Comparison of ENCODE assay signal across 12 cellular contexts in genomic region chr2:85549826-85550225, GRCh38. TPM values are rescaled to one million over a fixed set of nuclear protein-coding genes. Genes with fewer than 3 reads are reported as not detected.
DNase-seq lines count a peak whose midpoint lies in the region; ATAC-seq, FAIRE-seq and TF ChIP-seq lines count a peak whose summit lies in the region.
"Had no signal": no experiment of that assay in that cellular context is flagged by ENCODE, and none has a peak within 500 bp of the region (broad histone marks: within the 10 kb centered on the region; RNA-seq: fewer than 3 reads in every experiment).

No MANE protein-coding gene starts in this region.

- no peak overlapping the region for H3K9ac ChIP-seq in trophoblast cell (ENCODE audit: low read length)

- TF ChIP-seq POLR2A in esophagus muscularis mucosa (IDR thresholded peaks at IDR 0.05; ENCODE audit: low read depth) (no peak), GM12891 (IDR thresholded peaks at IDR 0.05; ENCODE audit: low read depth, low read length) (no peak), GM18505 (IDR thresholded peaks at IDR 0.05; ENCODE audit: borderline replicate concordance, extremely low read depth, insufficient read depth, insufficient read length) (no peak)

- intact Hi-C loops in esophagus muscularis mucosa (cut with DNase I) = loop anchor here (5.0 kb wide), 1 partner anchor 42 kb away; no protein-coding TSS in a partner anchor

- H3K27ac ChIP-seq in RWPE2 (ENCODE audit: poor library complexity, severe bottlenecking) (peak overlapping the region; percentile 86), esophagus muscularis mucosa (replicated peaks in 1 of 4) (peak overlapping the region in 3 of 4 donors; percentile 9 to 24 (median 13)), trophoblast cell (ENCODE audit: low read depth, low read length) (no peak overlapping the region)
- H3K27ac ChIP-seq: right atrium auricular region had no signal

- no peak overlapping the region for H4K91ac ChIP-seq in trophoblast cell (ENCODE audit: low read depth, low read length)

- no peak overlapping the region for H2AFZ ChIP-seq in trophoblast cell (ENCODE audit: insufficient read depth, low read length, poor library complexity)

- no peak overlapping the region for H2BK5ac ChIP-seq in trophoblast cell (ENCODE audit: low read depth, low read length, poor library complexity)

- peaks cover 17% of the 10 kb centered on the region for H3K4me1 ChIP-seq in RWPE2 (ENCODE audit: insufficient read depth, poor library complexity, severe bottlenecking)
- peaks cover 0 to 13% (median 6%) of the 10 kb centered on the region in 4 donors for H3K4me1 ChIP-seq in esophagus muscularis mucosa
- no peaks in the 10 kb centered on the region for H3K4me1 ChIP-seq in trophoblast cell (ENCODE audit: control insufficient read depth in 1 of 2, insufficient read depth in 2 of 2, low read length in 2 of 2)
- H3K4me1 ChIP-seq: right atrium auricular region had no signal

- H3K79me1 ChIP-seq in trophoblast cell (ENCODE audit: low read length) = no peaks in the 10 kb centered on the region

- H2BK120ac ChIP-seq in trophoblast cell (ENCODE audit: insufficient read depth, low read length, poor library complexity) = no peak overlapping the region

- no peak overlapping the region for H3K4me3 ChIP-seq in RWPE2 (ENCODE audit: severe bottlenecking)
- no peak overlapping the region for H3K4me3 ChIP-seq in esophagus muscularis mucosa
- H3K4me3 ChIP-seq in trophoblast cell (ENCODE audit: low read depth, low read length) = no peak overlapping the region
- H3K4me3 ChIP-seq: right atrium auricular region had no signal

- TF ChIP-seq CTCF in RWPE2 (IDR thresholded peaks at IDR 0.05; ENCODE audit: poor library complexity, severe bottlenecking) (no peak), esophagus muscularis mucosa (IDR thresholded peaks at IDR 0.05) (no peak)

- ATAC-seq in RWPE2 (ENCODE audit: low read depth) = peak; percentile 35
- ATAC-seq in HG03457 (IDR thresholded peaks at IDR 0.05; ENCODE audit: unreplicated experiment) = no peak
- ATAC-seq in GM18505 (IDR thresholded peaks at IDR 0.05; ENCODE audit: unreplicated experiment) = no peak
- no peak for ATAC-seq in GM21381 (IDR thresholded peaks at IDR 0.05; ENCODE audit: unreplicated experiment)
- ATAC-seq: activated CD4-positive, alpha-beta T cell treated with anti-CD3 and anti-CD28 coated beads for 36 hours; stimulated activated naive B cell treated with anti-CD40 and anti-IgM and Interleukin-4, amounts not matched to agents 10 μg/mL and 1 μg/mL and 100 μg/mL, for 72 hours had no signal

- H4K12ac ChIP-seq in trophoblast cell (ENCODE audit: low read depth, low read length) = no peak overlapping the region

- H3K23ac ChIP-seq in trophoblast cell (ENCODE audit: low read length) = peak overlapping the region; percentile 32

- H2AK5ac ChIP-seq in trophoblast cell (ENCODE audit: low read length) = no peak overlapping the region

- no peak for TF ChIP-seq EP300 in esophagus muscularis mucosa (IDR thresholded peaks at IDR 0.05)

- no peak overlapping the region for H3K4me2 ChIP-seq in trophoblast cell (ENCODE audit: low read length)

- H3K27me3 ChIP-seq in RWPE2 (ENCODE audit: insufficient read depth, poor library complexity, severe bottlenecking) (no peaks in the 10 kb centered on the region), esophagus muscularis mucosa (no peaks in the 10 kb centered on the region), trophoblast cell (ENCODE audit: insufficient read depth, low read length) (no peaks in the 10 kb centered on the region)
- H3K27me3 ChIP-seq: right atrium auricular region had no signal

- no peak overlapping the region for H4K8ac ChIP-seq in trophoblast cell (ENCODE audit: low read depth, low read length)

- H2BK12ac ChIP-seq in trophoblast cell (ENCODE audit: low read length) = no peak overlapping the region

- H3K9me3 ChIP-seq in RWPE2 (ENCODE audit: severe bottlenecking) (no peaks in the 10 kb centered on the region), esophagus muscularis mucosa (no peaks in the 10 kb centered on the region), trophoblast cell (ENCODE audit: insufficient read depth, low read depth, low read length) (no peaks in the 10 kb centered on the region)
- H3K9me3 ChIP-seq: right atrium auricular region had no signal

- H3K36me3 ChIP-seq in RWPE2 (ENCODE audit: low read depth) (peaks cover 71% of the 10 kb centered on the region), esophagus muscularis mucosa (peaks cover 46 to 90% (median 70%) of the 10 kb centered on the region in 4 donors), trophoblast cell (ENCODE audit: control insufficient read depth in 1 of 2, insufficient read depth in 2 of 2, low read length in 2 of 2) (peaks cover 34 to 61% of the 10 kb centered on the region in 2 experiments)

- no peak for FAIRE-seq in GM12891 (lab: Jason Lieb, UNC)

- DNase-seq in ELF-1 (ENCODE audit: low read depth, low spot score) (peak; percentile 32), RWPE2 (ENCODE audit: low spot score) (no peak), esophagus muscularis mucosa (ENCODE audit: extremely low spot score) (no peak), trophoblast cell (peak; percentile 59), GM12891 (ENCODE audit: insufficient read length, low spot score) (no peak)
- DNase-seq: activated CD4-positive, alpha-beta T cell treated with anti-CD3 and anti-CD28 coated beads for 36 hours; MM.1S; stimulated activated naive B cell treated with anti-CD40 and anti-IgM and Interleukin-4, amounts not matched to agents 10 μg/mL and 1 μg/mL and 100 μg/mL, for 72 hours had no signal

- no peak overlapping the region for H3K4ac ChIP-seq in trophoblast cell (ENCODE audit: low read depth, low read length)

- no peak overlapping the region for H3K18ac ChIP-seq in trophoblast cell (ENCODE audit: low read length)

- H3K79me2 ChIP-seq in trophoblast cell (ENCODE audit: control insufficient read depth, insufficient read depth, low read length, poor library complexity) = no peaks in the 10 kb centered on the region

- no peak overlapping the region for H3K14ac ChIP-seq in trophoblast cell (ENCODE audit: low read length)

- 51% methylated on average over 4 of the region's 4 CpGs for WGBS in esophagus muscularis mucosa
- no CpG with 5 or more reads among the region's 4 CpGs for WGBS in trophoblast cell (ENCODE audit: extremely low coverage, insufficient coverage, insufficient read length)

TF ChIP-seq in GM12891, 5 proteins besides CTCF, POLR2A, EP300 and RAD21:
- TF ChIP-seq SPI1 (IDR thresholded peaks at IDR 0.05; ENCODE audit: low read depth, low read length) (no peak), POLR2AphosphoS5 (IDR thresholded peaks at IDR 0.05; ENCODE audit: low read depth, low read length) (no peak), PAX5 (IDR thresholded peaks at IDR 0.05; ENCODE audit: insufficient read depth, low read length, severe bottlenecking) (no peak), POU2F2 (IDR thresholded peaks at IDR 0.05; ENCODE audit: low read depth, low read length) (no peak), TAF1 (IDR thresholded peaks at IDR 0.05; ENCODE audit: low read depth, low read length) (no peak)

RNA-seq across cellular contexts. Expression of gene MAT2A, which starts 10.9 kb away (rescaled TPM):
- 100 to 1,000 TPM in 2 of 4 donors, 10 to 100 TPM in 2; 76.3 to 262 (median 102) TPM for total RNA-seq in esophagus muscularis mucosa
- 128 and 130 TPM in 2 replicates for polyA plus RNA-seq in trophoblast cell (2013)
- polyA plus RNA-seq in GM12891 (2012; ENCODE audit: low read depth, missing spikeins) = 197 TPM

RNA-seq across cellular contexts. Expression of gene GGCX, which starts 11.5 kb away (rescaled TPM):
- total RNA-seq in esophagus muscularis mucosa = 10 to 100 TPM; 15.0 to 25.3 (median 19.5) TPM
- 34.3 and 35.8 TPM in 2 replicates for polyA plus RNA-seq in trophoblast cell (2013)
- polyA plus RNA-seq in GM12891 (2012; ENCODE audit: low read depth, missing spikeins) = 19.4 TPM

RNA-seq across cellular contexts. Expression of gene VAMP8, which starts 27.6 kb away (rescaled TPM):
- total RNA-seq in esophagus muscularis mucosa = 10 to 100 TPM in 2 of 4 donors, 1 to 10 TPM in 2; 4.8 to 15.6 (median 8.3) TPM
- polyA plus RNA-seq in trophoblast cell (2013) = 104 and 109 TPM in 2 replicates
- 141 TPM for polyA plus RNA-seq in GM12891 (2012; ENCODE audit: low read depth, missing spikeins)

RNA-seq across cellular contexts. Expression of gene VAMP5, which starts 34.4 kb away (rescaled TPM):
- 10 to 100 TPM; 35.6 to 50.7 (median 42.0) TPM for total RNA-seq in esophagus muscularis mucosa
- 9.0 and 9.3 TPM in 2 replicates for polyA plus RNA-seq in trophoblast cell (2013)
- 62.7 TPM for polyA plus RNA-seq in GM12891 (2012; ENCODE audit: low read depth, missing spikeins)

RNA-seq across cellular contexts. Expression of gene RNF181, which starts 45.7 kb away (rescaled TPM):
- 100 to 1,000 TPM; 133 to 142 (median 138) TPM for total RNA-seq in esophagus muscularis mucosa
- polyA plus RNA-seq in trophoblast cell (2013) = 201 and 212 TPM in 2 replicates
- polyA plus RNA-seq in GM12891 (2012; ENCODE audit: low read depth, missing spikeins) = 243 TPM

Comparison
In these comparisons a context has a peak if more than half of its experiments do, and no peak if none do; other contexts are left out.
1. DNase-seq: peak in ELF-1 (single experiment) and trophoblast cell (2 of 2); none in RWPE2 (single experiment), esophagus muscularis mucosa (single experiment) and GM12891 (single experiment).